23 cellular contexts compared by ENCODE assay signal in genomic region chr4:8364141-8364540, GRCh38.
DNase-seq lines count a peak whose midpoint lies in the region; ATAC-seq and TF ChIP-seq lines count a peak whose summit lies in the region.
"Had no signal": no experiment of that assay in that cellular context is flagged by ENCODE, and none has a peak within 500 bp of the region (broad histone marks: within the 10 kb centered on the region; RNA-seq: fewer than 3 reads in every experiment).

No MANE protein-coding gene starts in this region.

- H3K36me3 Mint-ChIP-seq in stimulated activated effector memory CD8-positive, alpha-beta T cell treated with anti-CD3 and anti-CD28 coated beads, Interleukin-12 subunit alpha, Interleukin-12 subunit beta, amount 100 ng/mL, for 72 hours, result peaks cover 32% of the 10 kb centered on the region
- H3K36me3 Mint-ChIP-seq in activated CD8-positive, alpha-beta T cell treated with anti-CD3 and anti-CD28 coated beads for 36 hours (ENCODE audit: low read depth), result peaks cover 2% of the 10 kb centered on the region

- no peaks in the 10 kb centered on the region for H3K27me3 ChIP-seq in right cardiac atrium (ENCODE audit: control insufficient read depth, insufficient read depth)
- no peaks in the 10 kb centered on the region for H3K27me3 ChIP-seq in right lobe of liver
- H3K27me3 ChIP-seq: MG63 had no signal

- H3K4me3 ChIP-seq in right cardiac atrium (ENCODE audit: low read length) (no peak overlapping the region), right lobe of liver (no peak overlapping the region)
- H3K4me3 ChIP-seq: GM23338, K562, MG63, SK-N-MC had no signal

- H3K9me3 ChIP-seq in right cardiac atrium (ENCODE audit: control insufficient read depth, low read length) (no peaks in the 10 kb centered on the region), right lobe of liver (no peaks in the 10 kb centered on the region)
- H3K9me3 ChIP-seq: MG63 had no signal

- H3K36me3 ChIP-seq in right lobe of liver, result no peaks in the 10 kb centered on the region
- H3K36me3 ChIP-seq: MG63 had no signal

- H3K4me1 ChIP-seq in right cardiac atrium (ENCODE audit: control insufficient read depth, insufficient read depth, low read length), result no peaks in the 10 kb centered on the region
- peaks cover 0 to 6% (median 0%) of the 10 kb centered on the region in 4 donors for H3K4me1 ChIP-seq in right lobe of liver

- CTCF ChIA-PET in activated CD8-positive, alpha-beta T cell treated with anti-CD3 and anti-CD28 coated beads for 36 hours (lab: Charles Lee), result no interaction called here

- no peak for TF ChIP-seq POLR2A in right lobe of liver (IDR thresholded peaks at IDR 0.05)

- H3K27ac Mint-ChIP-seq in stimulated activated effector memory CD8-positive, alpha-beta T cell treated with anti-CD3 and anti-CD28 coated beads, Interleukin-12 subunit alpha, Interleukin-12 subunit beta, amount 100 ng/mL, for 72 hours, result peak overlapping the region; percentile 24
- H3K27ac Mint-ChIP-seq in activated CD8-positive, alpha-beta T cell treated with anti-CD3 and anti-CD28 coated beads for 36 hours, result no peak overlapping the region
- H3K27ac Mint-ChIP-seq: CD4-positive, CD25-positive, alpha-beta regulatory T cell; GM23338; H9 had no signal

- 81% methylated on average over 7 of the region's 7 CpGs for WGBS in right cardiac atrium
- WGBS in right lobe of liver (ENCODE audit: insufficient coverage, low coverage, low lambda C conversion rate, missing lambda C conversion rate), result 23% methylated on average over 6 of the region's 7 CpGs

- no peaks in the 10 kb centered on the region for H3K9me3 Mint-ChIP-seq in stimulated activated effector memory CD8-positive, alpha-beta T cell treated with anti-CD3 and anti-CD28 coated beads, Interleukin-12 subunit alpha, Interleukin-12 subunit beta, amount 100 ng/mL, for 72 hours
- H3K9me3 Mint-ChIP-seq in activated CD8-positive, alpha-beta T cell treated with anti-CD3 and anti-CD28 coated beads for 36 hours, result peaks cover 6% of the 10 kb centered on the region

- H3K27ac ChIP-seq in right cardiac atrium (ENCODE audit: low read length) (no peak overlapping the region), right lobe of liver (no peak overlapping the region)
- H3K27ac ChIP-seq: RWPE1, SK-N-MC had no signal

- intact Hi-C loops in Right ventricle myocardium inferior (cut with DNase I) (no loop called here), right cardiac atrium (cut with DNase I) (no loop called here), cardiac septum (cut with DNase I) (no loop called here), right lobe of liver (cut with DNase I) (no loop called here)
- intact Hi-C loops in activated CD8-positive, alpha-beta T cell treated with anti-CD3 and anti-CD28 coated beads for 36 hours (cut with micrococcal nuclease), result no loop called here

- POLR2A ChIA-PET in activated CD8-positive, alpha-beta T cell treated with anti-CD3 and anti-CD28 coated beads for 36 hours (lab: Charles Lee), result no interaction called here

- no peaks in the 10 kb centered on the region for H3K27me3 Mint-ChIP-seq in activated CD8-positive, alpha-beta T cell treated with anti-CD3 and anti-CD28 coated beads for 36 hours
- H3K27me3 Mint-ChIP-seq: CD4-positive, CD25-positive, alpha-beta regulatory T cell had no signal

- H3K4me1 Mint-ChIP-seq in stimulated activated effector memory CD8-positive, alpha-beta T cell treated with anti-CD3 and anti-CD28 coated beads, Interleukin-12 subunit alpha, Interleukin-12 subunit beta, amount 100 ng/mL, for 72 hours, result no peaks in the 10 kb centered on the region
- no peaks in the 10 kb centered on the region for H3K4me1 Mint-ChIP-seq in activated CD8-positive, alpha-beta T cell treated with anti-CD3 and anti-CD28 coated beads for 36 hours (ENCODE audit: low read depth)

- peak; percentile 44 for ATAC-seq in Right ventricle myocardium inferior
- ATAC-seq in right cardiac atrium, result no peak
- ATAC-seq in right lobe of liver, result peak; percentile 73 to 90 (median 88)
- no peak for ATAC-seq in stimulated activated effector memory CD8-positive, alpha-beta T cell treated with anti-CD3 and anti-CD28 coated beads, Interleukin-12 subunit alpha, Interleukin-12 subunit beta, amount 100 ng/mL, for 72 hours
- no peak for ATAC-seq in activated CD8-positive, alpha-beta T cell treated with anti-CD3 and anti-CD28 coated beads for 36 hours
- no peak for ATAC-seq in HG02610 (IDR thresholded peaks at IDR 0.05; ENCODE audit: unreplicated experiment)
- ATAC-seq: GM23338, K562, Panc1 had no signal

- H3K4me3 Mint-ChIP-seq in stimulated activated effector memory CD8-positive, alpha-beta T cell treated with anti-CD3 and anti-CD28 coated beads, Interleukin-12 subunit alpha, Interleukin-12 subunit beta, amount 100 ng/mL, for 72 hours, result no peak overlapping the region
- no peak overlapping the region for H3K4me3 Mint-ChIP-seq in activated CD8-positive, alpha-beta T cell treated with anti-CD3 and anti-CD28 coated beads for 36 hours
- H3K4me3 Mint-ChIP-seq: CD4-positive, CD25-positive, alpha-beta regulatory T cell; GM23338; H9 had no signal

- DNase-seq in Right ventricle myocardium inferior (ENCODE audit: missing footprints) (no peak), right cardiac atrium (no peak), cardiac septum (ENCODE audit: low spot score) (peak; percentile 41), right lobe of liver (no peak)
- DNase-seq in stimulated activated effector memory CD8-positive, alpha-beta T cell treated with anti-CD3 and anti-CD28 coated beads, Interleukin-12 subunit alpha, Interleukin-12 subunit beta, amount 100 ng/mL, for 72 hours (ENCODE audit: low spot score in 2 of 2), result no peak
- no peak for DNase-seq in stimulated activated CD4-positive, alpha-beta T cell treated with anti-CD3 and anti-CD28 coated beads, Interleukin-15, amount 100 ng/mL, for 24 hours
- no peak for DNase-seq in activated CD8-positive, alpha-beta T cell treated with anti-CD3 and anti-CD28 coated beads for 36 hours
- DNase-seq: CD4-positive, CD25-positive, alpha-beta regulatory T cell; DMS53; H9; MG63; NCI-H1105 treated with DMSO at 0.1 percent for 48 hours; NCI-H2029; NCI-H446; NCI-H524 treated with DMSO at 0.1 percent for 48 hours; NCI-H82; SIG-M5 had no signal

- no peak for TF ChIP-seq CTCF in right lobe of liver (IDR thresholded peaks at IDR 0.05)
- no peak for TF ChIP-seq CTCF in activated CD8-positive, alpha-beta T cell treated with anti-CD3 and anti-CD28 coated beads for 36 hours (IDR thresholded peaks at IDR 0.05)

Comparison
In these comparisons a context has a peak if more than half of its experiments do, and no peak if none do; other contexts are left out.
1. ATAC-seq: peak in Right ventricle myocardium inferior (single experiment) and right lobe of liver (4 of 4); none in right cardiac atrium (0 of 2), stimulated activated effector memory CD8-positive, alpha-beta T cell treated with anti-CD3 and anti-CD28 coated beads, Interleukin-12 subunit alpha, Interleukin-12 subunit beta, amount 100 ng/mL, for 72 hours (single experiment), activated CD8-positive, alpha-beta T cell treated with anti-CD3 and anti-CD28 coated beads for 36 hours (single experiment) and HG02610 (single experiment).